ENCODE assay signal across 14 cellular contexts in genomic region chr15:76217029-76217866, GRCh38.
DNase-seq lines count a peak whose midpoint lies in the region; ATAC-seq and TF ChIP-seq lines count a peak whose summit lies in the region.
"Had no signal": no experiment of that assay in that cellular context is flagged by ENCODE, and none has a peak within 500 bp of the region (broad histone marks: within the 10 kb centered on the region; RNA-seq: fewer than 3 reads in every experiment).

No MANE protein-coding gene starts in this region.

- no peaks in the 10 kb centered on the region for H3K9me2 ChIP-seq in GM23248 (ENCODE audit: insufficient read depth)

- H3F3A ChIP-seq in GM23248 (ENCODE audit: insufficient read depth), result no peaks in the 10 kb centered on the region

- H3K79me2 ChIP-seq in GM23248 (ENCODE audit: insufficient read depth) (no peaks in the 10 kb centered on the region; the same call in 1 of the 2 replicates), fibroblast of lung (ENCODE audit: control insufficient read depth, insufficient read depth, low read length) (no peaks in the 10 kb centered on the region)

- in situ Hi-C loops in GM23248 (cut with MboI) (no loop called here), transverse colon (cut with MboI; ENCODE audit: low pct_ligation_motif_present in 1 of 4, low pct_unique_long_range_greater_than_20kb in 1 of 4, low sequenced_read_pairs in 3 of 4) (no loop called here)

- no peaks in the 10 kb centered on the region for H3K9me3 ChIP-seq in GM23248 (ENCODE audit: low read depth)
- H3K9me3 ChIP-seq in fibroblast of lung (ENCODE audit: control insufficient read depth, insufficient read depth, low read depth, low read length), result no peaks in the 10 kb centered on the region
- H3K9me3 ChIP-seq in psoas muscle, result no peaks in the 10 kb centered on the region
- H3K9me3 ChIP-seq in transverse colon, result no peaks in the 10 kb centered on the region
- H3K9me3 ChIP-seq: right lobe of liver, suprapubic skin had no signal

- peak in 3 of 4 donors; percentile 47 to 52 (median 52) for ATAC-seq in psoas muscle
- ATAC-seq: right lobe of liver had no signal

- no peak for TF ChIP-seq EP300 in transverse colon (IDR thresholded peaks at IDR 0.05; ENCODE audit: low read depth)

- H3K4me1 ChIP-seq in GM23248 (ENCODE audit: insufficient read depth) (peaks cover 12% of the 10 kb centered on the region; the same call in 1 of the 2 replicates), fibroblast of lung (ENCODE audit: control insufficient read depth, extremely low read depth, insufficient read depth, low read length) (peaks cover 2% of the 10 kb centered on the region), psoas muscle (peaks cover 7% of the 10 kb centered on the region), transverse colon (peaks cover 0 to 27% (median 4%) of the 10 kb centered on the region in 4 donors)
- H3K4me1 ChIP-seq: right lobe of liver had no signal

- intact Hi-C loops in psoas muscle (cut with DNase I) (no loop called here), lower leg skin (cut with DNase I; ENCODE audit: low total_unique reads) (no loop called here), transverse colon (cut with DNase I; ENCODE audit: low total_unique reads) (no loop called here)

- TF ChIP-seq CTCF in fibroblast of lung (conservative IDR thresholded peaks at IDR 0.05 in 1 of 2, IDR thresholded peaks at IDR 0.05 in 1 of 2; ENCODE audit: low read depth in 1 of 2, low read length in 2 of 2), result no peak
- TF ChIP-seq CTCF in psoas muscle (IDR thresholded peaks at IDR 0.05), result no peak
- TF ChIP-seq CTCF in lower leg skin (IDR thresholded peaks at IDR 0.05), result no peak
- TF ChIP-seq CTCF in transverse colon (IDR thresholded peaks at IDR 0.05), result no peak

- H4K20me1 ChIP-seq in GM23248 (ENCODE audit: insufficient read depth), result no peaks in the 10 kb centered on the region
- H4K20me1 ChIP-seq in fibroblast of lung (ENCODE audit: control insufficient read depth, extremely low read depth, insufficient read depth, low read length), result no peaks in the 10 kb centered on the region

- H3K4me3 ChIP-seq in GM23248 (no peak overlapping the region), fibroblast of lung (replicated peaks in 1 of 4; ENCODE audit: control extremely low read depth in 1 of 4, insufficient read depth in 1 of 4, low read depth in 3 of 4, low read length in 4 of 4) (no peak overlapping the region), psoas muscle (no peak overlapping the region), lower leg skin (ENCODE audit: low read depth, poor library complexity, severe bottlenecking) (no peak overlapping the region), transverse colon (no peak overlapping the region)
- H3K4me3 ChIP-seq: right lobe of liver, suprapubic skin had no signal

- 68 to 77% methylated on average over 6 of the region's 6 CpGs for WGBS in GM23248 (ENCODE audit: low coverage in 1 of 2, low lambda C conversion rate in 2 of 2, missing lambda C conversion rate in 2 of 2), 2 experiments
- 61 to 66% (median 61%) methylated on average over 6 of the region's 6 CpGs for WGBS in psoas muscle, 3 donors
- 67 to 72% methylated on average over 6 of the region's 6 CpGs for WGBS in lower leg skin, 2 donors
- WGBS in transverse colon (ENCODE audit: low coverage in 1 of 2), 2 donors, result 50 to 70% methylated on average over 2 to 6 of the region's 6 CpGs

- H3K9ac ChIP-seq in GM23248, result no peak overlapping the region
- no peak overlapping the region for H3K9ac ChIP-seq in fibroblast of lung (ENCODE audit: insufficient read depth, low read length)
- H3K9ac ChIP-seq: KMS-11 had no signal

- no peaks in the 10 kb centered on the region for H3K27me3 ChIP-seq in GM23248 (replicated peaks; ENCODE audit: insufficient read depth)
- H3K27me3 ChIP-seq in fibroblast of lung (ENCODE audit: control insufficient read depth, insufficient read depth, low read length), result no peaks in the 10 kb centered on the region
- no peaks in the 10 kb centered on the region for H3K27me3 ChIP-seq in psoas muscle (ENCODE audit: insufficient read depth in 3 of 3, low read length in 2 of 3)
- no peaks in the 10 kb centered on the region for H3K27me3 ChIP-seq in transverse colon
- H3K27me3 ChIP-seq: right lobe of liver, suprapubic skin had no signal

- DNase-seq in GM23248 (peak; percentile 24), RPMI7951 (ENCODE audit: low read depth) (peak; percentile 65), fibroblast of lung (ENCODE audit: low read depth in 2 of 2) (peak; percentile 18 to 86), psoas muscle (no peak), lower leg skin (ENCODE audit: low spot score in 2 of 2) (no peak), transverse colon (no peak)
- no peak for DNase-seq in stimulated activated CD8-positive, alpha-beta memory T cell treated with anti-CD3 and anti-CD28 coated beads, Interleukin-4, amount 100 ng/mL, for 48 hours
- no peak for DNase-seq in activated CD4-positive, alpha-beta T cell treated with anti-CD3 and anti-CD28 coated beads for 48 hours
- DNase-seq: activated CD8-positive, alpha-beta memory T cell treated with anti-CD3 and anti-CD28 coated beads, Interleukin-2, amount 50 U/mL, for 48 hours; NCI-H345; right lobe of liver; SHP77 had no signal

- H2AFZ ChIP-seq in GM23248, result no peak overlapping the region
- H2AFZ ChIP-seq in fibroblast of lung (ENCODE audit: low read length), result no peak overlapping the region

- no peak overlapping the region for H3K4me2 ChIP-seq in GM23248 (ENCODE audit: unreplicated experiment)
- H3K4me2 ChIP-seq in fibroblast of lung (ENCODE audit: extremely low read depth, insufficient read depth, low read length), result no peak overlapping the region
- H3K4me2 ChIP-seq: KMS-11 had no signal

- TF ChIP-seq POLR2A in lower leg skin (IDR thresholded peaks at IDR 0.05) (no peak), transverse colon (IDR thresholded peaks at IDR 0.05) (no peak)

- H3K27ac ChIP-seq in GM23248 (no peak overlapping the region), fibroblast of lung (ENCODE audit: insufficient read depth, low read length) (no peak overlapping the region), psoas muscle (no peak overlapping the region), transverse colon (no peak overlapping the region)
- H3K27ac ChIP-seq: KMS-11, right lobe of liver, suprapubic skin had no signal

- H3K36me3 ChIP-seq in GM23248 (ENCODE audit: low read depth), result peaks cover 16% of the 10 kb centered on the region; the same call in 1 of the 2 replicates
- no peaks in the 10 kb centered on the region for H3K36me3 ChIP-seq in fibroblast of lung (ENCODE audit: control insufficient read depth, insufficient read depth, low read length)
- peaks cover 0 to 44% of the 10 kb centered on the region in 2 donors for H3K36me3 ChIP-seq in psoas muscle (ENCODE audit: insufficient read depth in 1 of 2, low read depth in 1 of 2)
- H3K36me3 ChIP-seq in transverse colon, result peaks cover 0 to 21% (median 7%) of the 10 kb centered on the region in 4 donors

Comparison
In these comparisons a context has a peak if more than half of its experiments do, and no peak if none do; other contexts are left out.
1. DNase-seq: peak in GM23248 (single experiment), RPMI7951 (single experiment) and fibroblast of lung (2 of 2); none in psoas muscle (0 of 2), stimulated activated CD8-positive, alpha-beta memory T cell treated with anti-CD3 and anti-CD28 coated beads, Interleukin-4, amount 100 ng/mL, for 48 hours (single experiment), lower leg skin (0 of 2), transverse colon (single experiment) and activated CD4-positive, alpha-beta T cell treated with anti-CD3 and anti-CD28 coated beads for 48 hours (single experiment).